8 cellular contexts compared by ENCODE assay signal in genomic region chr14:64654072-64654899, GRCh38. TPM values are rescaled to one million over a fixed set of nuclear protein-coding genes. Genes with fewer than 3 reads are reported as not detected.
DNase-seq lines count a peak whose midpoint lies in the region; ATAC-seq and TF ChIP-seq lines count a peak whose summit lies in the region.

No MANE protein-coding gene starts in this region.

- H3K4me3 ChIP-seq in left lung: no peak overlapping the region

- no peak for TF ChIP-seq POLR2A in GM18505 (IDR thresholded peaks at IDR 0.05; ENCODE audit: borderline replicate concordance, extremely low read depth, insufficient read depth, insufficient read length)

- intact Hi-C loops in left lung (cut with DNase I): no loop called here

- peak; percentile 60 for ATAC-seq in HG03565 (IDR thresholded peaks at IDR 0.05; ENCODE audit: unreplicated experiment)
- ATAC-seq in left lung: peak; percentile 81
- ATAC-seq in GM18505 (IDR thresholded peaks at IDR 0.05; ENCODE audit: unreplicated experiment): no peak

- TF ChIP-seq CTCF in left lung (IDR thresholded peaks at IDR 0.05): no peak

- peak; percentile 83 to 87 for DNase-seq in AML-193 (lab: John Stamatoyannopoulos, UW)
- peak; percentile 27 for DNase-seq in amniotic stem cell (lab: John Stamatoyannopoulos, UW)
- DNase-seq in left lung: no peak
- DNase-seq in COLO829 (ENCODE audit: low spot score): no peak
- DNase-seq in stimulated activated CD4-positive, alpha-beta T cell treated with anti-CD3 and anti-CD28 coated beads, Interleukin-1b, Interleukin-23, amount 100 ng/mL, for 48 hours: no peak
- no peak for DNase-seq in activated naive CD4-positive, alpha-beta T cell treated with Interleukin-2 at 50 U/mL for 16 hours

- H3K27me3 ChIP-seq in left lung: peaks cover 0 to 7% of the 10 kb centered on the region in 2 donors

- H3K4me1 ChIP-seq in left lung: peaks cover 0 to 29% of the 10 kb centered on the region in 2 donors

- no peaks in the 10 kb centered on the region for H3K36me3 ChIP-seq in left lung

- no peaks in the 10 kb centered on the region for H3K9me3 ChIP-seq in left lung

- peak overlapping the region; percentile 58 to 90 for H3K27ac ChIP-seq in left lung

RNA-seq across cellular contexts. Expression of gene PLEKHG3, which starts 49.9 kb away (rescaled TPM):
- 10 to 100 TPM; 31.9 to 34.3 TPM for total RNA-seq in left lung

Comparison
In these comparisons a context has a peak if more than half of its experiments do, and no peak if none do; other contexts are left out.
1. DNase-seq: peak in AML-193 (2 of 2) and amniotic stem cell (single experiment); none in left lung (0 of 2), COLO829 (single experiment), stimulated activated CD4-positive, alpha-beta T cell treated with anti-CD3 and anti-CD28 coated beads, Interleukin-1b, Interleukin-23, amount 100 ng/mL, for 48 hours (single experiment) and activated naive CD4-positive, alpha-beta T cell treated with Interleukin-2 at 50 U/mL for 16 hours (single experiment).